1 cellular context compared by ENCODE assay signal in the genomic region with DNA sequence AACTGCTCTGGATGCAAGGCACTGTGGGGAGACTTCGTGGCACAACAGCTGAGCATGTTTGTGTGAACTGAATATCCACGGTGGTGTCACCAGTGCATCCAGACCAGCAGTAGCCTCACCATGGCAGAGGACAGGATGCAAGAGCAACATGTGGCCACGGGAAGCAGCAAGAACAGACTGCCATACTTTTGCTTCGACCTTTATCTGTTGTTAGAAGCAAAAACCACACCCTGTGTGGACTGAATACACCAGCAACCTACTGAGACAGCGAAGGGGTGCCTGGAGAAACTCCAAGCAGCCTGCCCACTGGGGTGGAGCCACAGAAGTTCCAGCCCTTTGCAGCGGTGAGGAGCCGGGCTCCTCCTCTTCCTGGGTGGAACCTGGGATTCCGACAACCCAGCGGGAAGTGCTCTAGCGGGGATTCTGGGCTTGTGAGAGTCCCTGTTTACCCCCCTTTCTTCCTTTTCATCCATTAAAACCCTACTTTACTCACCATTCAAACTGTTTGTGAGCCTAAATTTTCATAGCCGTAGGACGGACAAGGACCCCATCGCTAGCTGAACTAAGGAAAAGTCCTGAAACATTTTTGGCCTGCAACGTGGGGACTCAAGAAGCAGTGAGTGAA.
TF ChIP-seq lines count a peak whose summit lies in the region.

No MANE protein-coding gene starts in this region.

TF ChIP-seq in K562, 482 proteins besides CTCF, POLR2A, EP300 and RAD21 (continued from another document and continues in another):
- TF ChIP-seq, protein P1, sequence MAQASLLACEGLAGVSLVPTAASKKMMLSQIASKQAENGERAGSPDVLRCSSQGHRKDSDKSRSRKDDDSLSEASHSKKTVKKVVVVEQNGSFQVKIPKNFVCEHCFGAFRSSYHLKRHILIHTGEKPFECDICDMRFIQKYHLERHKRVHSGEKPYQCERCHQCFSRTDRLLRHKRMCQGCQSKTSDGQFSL (CRISPR knock-in tag; IDR thresholded peaks at IDR 0.05): no peak
- TF ChIP-seq, protein P1 (tag; IDR thresholded peaks at IDR 0.05): no peak
- TF ChIP-seq EGR1 (conservative IDR thresholded peaks at IDR 0.05): no peak
- no peak; the same call in 1 of the 2 replicates for TF ChIP-seq ZEB2 (IDR thresholded peaks at IDR 0.05)
- TF ChIP-seq GMEB1 (CRISPR knock-in tag; IDR thresholded peaks at IDR 0.05): no peak
- TF ChIP-seq, protein P2, sequence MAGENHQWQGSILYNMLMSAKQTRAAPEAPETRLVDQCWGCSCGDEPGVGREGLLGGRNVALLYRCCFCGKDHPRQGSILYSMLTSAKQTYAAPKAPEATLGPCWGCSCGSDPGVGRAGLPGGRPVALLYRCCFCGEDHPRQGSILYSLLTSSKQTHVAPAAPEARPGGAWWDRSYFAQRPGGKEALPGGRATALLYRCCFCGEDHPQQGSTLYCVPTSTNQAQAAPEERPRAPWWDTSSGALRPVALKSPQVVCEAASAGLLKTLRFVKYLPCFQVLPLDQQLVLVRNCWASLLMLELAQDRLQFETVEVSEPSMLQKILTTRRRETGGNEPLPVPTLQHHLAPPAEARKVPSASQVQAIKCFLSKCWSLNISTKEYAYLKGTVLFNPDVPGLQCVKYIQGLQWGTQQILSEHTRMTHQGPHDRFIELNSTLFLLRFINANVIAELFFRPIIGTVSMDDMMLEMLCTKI (IDR thresholded peaks at IDR 0.05; ENCODE audit: partially characterized antibody): no peak
- TF ChIP-seq MBD2 (IDR thresholded peaks at IDR 0.05; ENCODE audit: borderline replicate concordance, low read depth): 0 out of 2 replicates have a peak, but pooled peaks have one; percentile 29
- TF ChIP-seq L3MBTL2 (IDR thresholded peaks at IDR 0.05): peak; percentile 87
- TF ChIP-seq ZNF224 (CRISPR knock-in tag; IDR thresholded peaks at IDR 0.05): no peak
- TF ChIP-seq HDAC2 (IDR thresholded peaks at IDR 0.05): no peak
- TF ChIP-seq ZNF586 (CRISPR knock-in tag; conservative IDR thresholded peaks at IDR 0.05): no peak
- TF ChIP-seq, protein P3, sequence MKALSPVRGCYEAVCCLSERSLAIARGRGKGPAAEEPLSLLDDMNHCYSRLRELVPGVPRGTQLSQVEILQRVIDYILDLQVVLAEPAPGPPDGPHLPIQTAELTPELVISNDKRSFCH (CRISPR knock-in tag; IDR thresholded peaks at IDR 0.05): no peak
- TF ChIP-seq, protein P3 (tag; IDR thresholded peaks at IDR 0.05): no peak
- TF ChIP-seq FOXA3 (CRISPR knock-in tag; conservative IDR thresholded peaks at IDR 0.05 in 1 of 2, IDR thresholded peaks at IDR 0.05 in 1 of 2): no peak
- no peak for TF ChIP-seq CHAMP1 (IDR thresholded peaks at IDR 0.05)
- no peak for TF ChIP-seq ZNF551 (CRISPR knock-in tag; IDR thresholded peaks at IDR 0.05)
- peak; percentile 78; the same call in 1 of the 2 replicates for TF ChIP-seq CBFB (CRISPR knock-in tag; IDR thresholded peaks at IDR 0.05)
- no peak for TF ChIP-seq DLX4 (CRISPR knock-in tag; IDR thresholded peaks at IDR 0.05)
- TF ChIP-seq BRD9 (IDR thresholded peaks at IDR 0.05; ENCODE audit: low read depth, partially characterized antibody): no peak
- TF ChIP-seq, protein P4, sequence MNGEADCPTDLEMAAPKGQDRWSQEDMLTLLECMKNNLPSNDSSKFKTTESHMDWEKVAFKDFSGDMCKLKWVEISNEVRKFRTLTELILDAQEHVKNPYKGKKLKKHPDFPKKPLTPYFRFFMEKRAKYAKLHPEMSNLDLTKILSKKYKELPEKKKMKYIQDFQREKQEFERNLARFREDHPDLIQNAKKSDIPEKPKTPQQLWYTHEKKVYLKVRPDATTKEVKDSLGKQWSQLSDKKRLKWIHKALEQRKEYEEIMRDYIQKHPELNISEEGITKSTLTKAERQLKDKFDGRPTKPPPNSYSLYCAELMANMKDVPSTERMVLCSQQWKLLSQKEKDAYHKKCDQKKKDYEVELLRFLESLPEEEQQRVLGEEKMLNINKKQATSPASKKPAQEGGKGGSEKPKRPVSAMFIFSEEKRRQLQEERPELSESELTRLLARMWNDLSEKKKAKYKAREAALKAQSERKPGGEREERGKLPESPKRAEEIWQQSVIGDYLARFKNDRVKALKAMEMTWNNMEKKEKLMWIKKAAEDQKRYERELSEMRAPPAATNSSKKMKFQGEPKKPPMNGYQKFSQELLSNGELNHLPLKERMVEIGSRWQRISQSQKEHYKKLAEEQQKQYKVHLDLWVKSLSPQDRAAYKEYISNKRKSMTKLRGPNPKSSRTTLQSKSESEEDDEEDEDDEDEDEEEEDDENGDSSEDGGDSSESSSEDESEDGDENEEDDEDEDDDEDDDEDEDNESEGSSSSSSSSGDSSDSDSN (IDR thresholded peaks at IDR 0.05; ENCODE audit: borderline replicate concordance in 1 of 2, low read depth in 2 of 2, low read length in 2 of 2): 0 out of 4 replicates have a peak, but pooled peaks of 1 of the 2 experiments have one; percentile 33
- no peak for TF ChIP-seq MCM5 (IDR thresholded peaks at IDR 0.05; ENCODE audit: low read depth)
- TF ChIP-seq FOXK1 (CRISPR knock-in tag; IDR thresholded peaks at IDR 0.05; ENCODE audit: borderline replicate concordance): no peak
- TF ChIP-seq TSHZ1 (CRISPR knock-in tag; IDR thresholded peaks at IDR 0.05): no peak
- TF ChIP-seq ZNF398 (CRISPR knock-in tag; IDR thresholded peaks at IDR 0.05): no peak
- no peak for TF ChIP-seq RBBP5 (IDR thresholded peaks at IDR 0.05; ENCODE audit: borderline replicate concordance, insufficient read depth, low read length, poor library complexity, severe bottlenecking)
- peak; percentile 78; the same call in 1 of the 2 replicates for TF ChIP-seq ZNF766 (CRISPR knock-in tag; conservative IDR thresholded peaks at IDR 0.05)
- peak; percentile 49 for TF ChIP-seq TAF9B (IDR thresholded peaks at IDR 0.05; ENCODE audit: partially characterized antibody)
- no peak for TF ChIP-seq PTTG1 (tag; IDR thresholded peaks at IDR 0.05; ENCODE audit: low read depth)
- TF ChIP-seq NR2C2 (CRISPR knock-in tag; IDR thresholded peaks at IDR 0.05): no peak
- 0 out of 2 replicates have a peak, but pooled peaks have one; percentile 19 for TF ChIP-seq NR2C2 (tag; IDR thresholded peaks at IDR 0.05)
- peak; percentile 27; the same call in 1 of the 2 replicates for TF ChIP-seq XRCC5 (IDR thresholded peaks at IDR 0.05; ENCODE audit: low read depth, low read length)
- TF ChIP-seq, protein P5, sequence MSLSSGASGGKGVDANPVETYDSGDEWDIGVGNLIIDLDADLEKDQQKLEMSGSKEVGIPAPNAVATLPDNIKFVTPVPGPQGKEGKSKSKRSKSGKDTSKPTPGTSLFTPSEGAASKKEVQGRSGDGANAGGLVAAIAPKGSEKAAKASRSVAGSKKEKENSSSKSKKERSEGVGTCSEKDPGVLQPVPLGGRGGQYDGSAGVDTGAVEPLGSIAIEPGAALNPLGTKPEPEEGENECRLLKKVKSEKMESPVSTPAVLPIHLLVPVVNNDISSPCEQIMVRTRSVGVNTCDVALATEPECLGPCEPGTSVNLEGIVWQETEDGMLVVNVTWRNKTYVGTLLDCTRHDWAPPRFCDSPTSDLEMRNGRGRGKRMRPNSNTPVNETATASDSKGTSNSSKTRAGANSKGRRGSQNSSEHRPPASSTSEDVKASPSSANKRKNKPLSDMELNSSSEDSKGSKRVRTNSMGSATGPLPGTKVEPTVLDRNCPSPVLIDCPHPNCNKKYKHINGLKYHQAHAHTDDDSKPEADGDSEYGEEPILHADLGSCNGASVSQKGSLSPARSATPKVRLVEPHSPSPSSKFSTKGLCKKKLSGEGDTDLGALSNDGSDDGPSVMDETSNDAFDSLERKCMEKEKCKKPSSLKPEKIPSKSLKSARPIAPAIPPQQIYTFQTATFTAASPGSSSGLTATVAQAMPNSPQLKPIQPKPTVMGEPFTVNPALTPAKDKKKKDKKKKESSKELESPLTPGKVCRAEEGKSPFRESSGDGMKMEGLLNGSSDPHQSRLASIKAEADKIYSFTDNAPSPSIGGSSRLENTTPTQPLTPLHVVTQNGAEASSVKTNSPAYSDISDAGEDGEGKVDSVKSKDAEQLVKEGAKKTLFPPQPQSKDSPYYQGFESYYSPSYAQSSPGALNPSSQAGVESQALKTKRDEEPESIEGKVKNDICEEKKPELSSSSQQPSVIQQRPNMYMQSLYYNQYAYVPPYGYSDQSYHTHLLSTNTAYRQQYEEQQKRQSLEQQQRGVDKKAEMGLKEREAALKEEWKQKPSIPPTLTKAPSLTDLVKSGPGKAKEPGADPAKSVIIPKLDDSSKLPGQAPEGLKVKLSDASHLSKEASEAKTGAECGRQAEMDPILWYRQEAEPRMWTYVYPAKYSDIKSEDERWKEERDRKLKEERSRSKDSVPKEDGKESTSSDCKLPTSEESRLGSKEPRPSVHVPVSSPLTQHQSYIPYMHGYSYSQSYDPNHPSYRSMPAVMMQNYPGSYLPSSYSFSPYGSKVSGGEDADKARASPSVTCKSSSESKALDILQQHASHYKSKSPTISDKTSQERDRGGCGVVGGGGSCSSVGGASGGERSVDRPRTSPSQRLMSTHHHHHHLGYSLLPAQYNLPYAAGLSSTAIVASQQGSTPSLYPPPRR (CRISPR knock-in tag; IDR thresholded peaks at IDR 0.05; ENCODE audit: borderline replicate concordance): no peak
- TF ChIP-seq NRF1 (conservative IDR thresholded peaks at IDR 0.05 in 1 of 2, IDR thresholded peaks at IDR 0.05 in 1 of 2): peak; percentile 56 to 61
- no peak for TF ChIP-seq SRF (CRISPR knock-in tag; IDR thresholded peaks at IDR 0.05)
- TF ChIP-seq TRIM28 (IDR thresholded peaks at IDR 0.05): peak; percentile 41; the same call in 1 of the 2 replicates
- no peak for TF ChIP-seq NR1H2 (CRISPR knock-in tag; IDR thresholded peaks at IDR 0.05)
- TF ChIP-seq NFRKB (IDR thresholded peaks at IDR 0.05; ENCODE audit: low read depth): peak; percentile 28; the same call in 1 of the 2 replicates
